Comparison of ENCODE assay signal across 11 cellular contexts in the genomic region with DNA sequence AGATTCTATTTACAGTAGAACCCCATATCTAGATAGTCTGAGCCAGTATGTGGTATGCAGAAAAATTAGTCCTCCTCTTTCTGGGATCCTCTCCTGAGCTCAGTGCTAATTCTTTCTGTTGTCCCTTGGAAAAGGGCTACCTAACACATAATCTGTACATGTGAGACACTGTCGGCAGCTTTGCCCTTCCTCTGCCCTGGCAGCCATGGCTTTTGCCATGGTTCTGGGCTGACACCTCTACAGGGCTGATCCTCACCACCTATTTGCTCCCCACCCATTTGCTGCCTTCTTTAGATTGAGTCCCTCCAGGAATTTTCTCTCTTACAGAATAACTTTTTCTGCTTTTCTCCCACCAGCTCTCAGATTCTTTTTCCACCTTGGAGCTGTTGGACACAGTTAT.
"Had no signal": no experiment of that assay in that cellular context is flagged by ENCODE, and none has a peak within 500 bp of the region (broad histone marks: within the 10 kb centered on the region; RNA-seq: fewer than 3 reads in every experiment).

No MANE protein-coding gene starts in this region.

- H3K4me3 ChIP-seq: spleen had no signal

- H3K4me1 Mint-ChIP-seq: activated CD4-positive, alpha-beta T cell treated with anti-CD3 and anti-CD28 coated beads for 36 hours; activated naive CD4-positive, alpha-beta T cell treated with anti-CD3 and anti-CD28 coated beads, Interleukin-2, amount 10 ng/mL, durations not matched to agents 7 days and 5 days; activated T-helper 17 cell treated with anti-CD3 and anti-CD28 coated beads, Interleukin-2, amount 50 U/mL, for 72 hours; central memory CD8-positive, alpha-beta T cell; stimulated activated memory B cell treated with anti-CD40 and anti-IgM and Interleukin-4, amounts not matched to agents 10 μg/mL and 1 μg/mL and 100 μg/mL, for 72 hours had no signal

- H2AFZ ChIP-seq: parathyroid adenoma had no signal

- H3K79me2 ChIP-seq: parathyroid adenoma had no signal

- H3K9me3 ChIP-seq: spleen, transverse colon had no signal

- H3K27ac ChIP-seq: parathyroid adenoma had no signal

- H3K36me3 Mint-ChIP-seq: activated naive CD4-positive, alpha-beta T cell treated with anti-CD3 and anti-CD28 coated beads, Interleukin-2, amount 10 ng/mL, durations not matched to agents 7 days and 5 days; stimulated activated memory B cell treated with anti-CD40 and anti-IgM and Interleukin-4, amounts not matched to agents 10 μg/mL and 1 μg/mL and 100 μg/mL, for 72 hours had no signal

- ATAC-seq: stimulated activated memory B cell treated with anti-CD40 and anti-IgM and Interleukin-4, amounts not matched to agents 10 μg/mL and 1 μg/mL and 100 μg/mL, for 72 hours had no signal

- H3K4me3 Mint-ChIP-seq: activated CD4-positive, alpha-beta T cell treated with anti-CD3 and anti-CD28 coated beads for 36 hours; activated naive CD4-positive, alpha-beta T cell treated with anti-CD3 and anti-CD28 coated beads, Interleukin-2, amount 10 ng/mL, durations not matched to agents 7 days and 5 days; activated T-helper 17 cell treated with anti-CD3 and anti-CD28 coated beads, Interleukin-2, amount 50 U/mL, for 72 hours; central memory CD8-positive, alpha-beta T cell; effector memory CD8-positive, alpha-beta T cell; stimulated activated memory B cell treated with anti-CD40 and anti-IgM and Interleukin-4, amounts not matched to agents 10 μg/mL and 1 μg/mL and 100 μg/mL, for 72 hours had no signal

- H3K36me3 ChIP-seq: spleen, transverse colon had no signal

- H3K27me3 ChIP-seq: transverse colon had no signal

- DNase-seq: activated CD4-positive, alpha-beta T cell treated with anti-CD3 and anti-CD28 coated beads for 36 hours; activated naive CD4-positive, alpha-beta T cell treated with anti-CD3 and anti-CD28 coated beads, Interleukin-2, amount 10 ng/mL, durations not matched to agents 7 days and 5 days; effector memory CD8-positive, alpha-beta T cell; spleen; stimulated activated CD4-positive, alpha-beta T cell treated with anti-CD3 and anti-CD28 coated beads, Interleukin-1b, Interleukin-23, amount 100 ng/mL, for 48 hours; T-helper 9 cell; transverse colon had no signal

- H3K4me1 ChIP-seq: parathyroid adenoma had no signal

- H3K27ac Mint-ChIP-seq: activated CD4-positive, alpha-beta T cell treated with anti-CD3 and anti-CD28 coated beads for 36 hours; activated naive CD4-positive, alpha-beta T cell treated with anti-CD3 and anti-CD28 coated beads, Interleukin-2, amount 10 ng/mL, durations not matched to agents 7 days and 5 days; activated T-helper 17 cell treated with anti-CD3 and anti-CD28 coated beads, Interleukin-2, amount 50 U/mL, for 72 hours; effector memory CD8-positive, alpha-beta T cell; stimulated activated memory B cell treated with anti-CD40 and anti-IgM and Interleukin-4, amounts not matched to agents 10 μg/mL and 1 μg/mL and 100 μg/mL, for 72 hours had no signal

- H3K9ac ChIP-seq: parathyroid adenoma had no signal
